ENCODE assay signal across 1 cellular context in genomic region chr2:72619622-72620021, GRCh38.
TF ChIP-seq lines count a peak whose summit lies in the region.

No MANE protein-coding gene starts in this region.

TF ChIP-seq in H1, 55 proteins besides CTCF, POLR2A, EP300 and RAD21 (continued from another document):
- TF ChIP-seq GABPA (IDR thresholded peaks at IDR 0.05; ENCODE audit: borderline replicate concordance, insufficient read depth, low read length) = no peak
- TF ChIP-seq HDAC6 (IDR thresholded peaks at IDR 0.05; ENCODE audit: low read depth, low read length) = no peak
- TF ChIP-seq TCF12 (IDR thresholded peaks at IDR 0.05; ENCODE audit: low read depth, low read length) = no peak
- TF ChIP-seq SP2 (IDR thresholded peaks at IDR 0.05; ENCODE audit: low read length) = no peak
- no peak for TF ChIP-seq JUN (IDR thresholded peaks at IDR 0.05; ENCODE audit: low read depth, low read length)
- no peak for TF ChIP-seq NANOG (IDR thresholded peaks at IDR 0.05; ENCODE audit: insufficient read depth, low read depth, low read length, poor library complexity, severe bottlenecking)
